In genomic region chr3:89287902-89288520, GRCh38 we compare ENCODE assay signal across 39 cellular contexts.
"Had no signal": no experiment of that assay in that cellular context is flagged by ENCODE, and none has a peak within 500 bp of the region (broad histone marks: within the 10 kb centered on the region; RNA-seq: fewer than 3 reads in every experiment).

No MANE protein-coding gene starts in this region.

- H3K27me3 ChIP-seq: ascending aorta, body of pancreas, brain microvascular endothelial cell, breast epithelium, cardiac muscle cell had no signal

- H3K4me3 ChIP-seq: ascending aorta, body of pancreas, breast epithelium, cardiac muscle cell had no signal

- H3K27ac ChIP-seq: ascending aorta, body of pancreas, brain microvascular endothelial cell, breast epithelium, cardiac muscle cell had no signal

- H3K9me3 ChIP-seq: ascending aorta, body of pancreas, breast epithelium had no signal

- FAIRE-seq: astrocyte, bronchial epithelial cell had no signal

- H3K4me1 ChIP-seq: ascending aorta, body of pancreas, breast epithelium had no signal

- H3K4me3 Mint-ChIP-seq: activated naive CD4-positive, alpha-beta T cell treated with anti-CD3 and anti-CD28 coated beads for 36 hours; activated naive CD4-positive, alpha-beta T cell treated with anti-CD3 and anti-CD28 coated beads, Interleukin-2, amount 10 ng/mL, durations not matched to agents 7 days and 5 days; activated naive CD4-positive, alpha-beta T cell treated with anti-CD3 and anti-CD28 coated beads, Interleukin-2, amount 50 U/mL, for 24 hours; activated naive CD8-positive, alpha-beta T cell; activated naive CD8-positive, alpha-beta T cell treated with anti-CD3 and anti-CD28 coated beads for 36 hours; activated naive CD8-positive, alpha-beta T cell treated with anti-CD3 and anti-CD28 coated beads, Interleukin-2, amount 10 ng/mL, durations not matched to agents 7 days and 5 days; activated naive CD8-positive, alpha-beta T cell treated with anti-CD3 and anti-CD28 coated beads, Interleukin-2, amount 50 U/mL, for 24 hours; activated T-cell treated with anti-CD3 and anti-CD28 coated beads, Interleukin-2, amount 50 U/mL, for 24 hours; activated T-cell treated with anti-CD3 and anti-CD28 coated beads, Interleukin-2, amount 50 U/mL, for 4 hours; activated T-cell treated with anti-CD3 and anti-CD28 coated beads, Interleukin-2, amount 50 U/mL, for 72 hours; activated T-helper 1 cell treated with anti-CD3 and anti-CD28 coated beads, Interleukin-12 subunit alpha, Interleukin-12 subunit beta, Interleukin-2, Interleukin-4 antibody, amounts not matched to agents 30 ng/mL and 10 ng/mL and 1 ng/mL, durations not matched to agents 14 hours and 24 hours and 36 hours; activated T-helper 17 cell treated with anti-CD3 and anti-CD28 coated beads, Interleukin-2, amount 50 U/mL, for 72 hours; brain; central memory CD8-positive, alpha-beta T cell had no signal

- H3K27me3 Mint-ChIP-seq: activated naive CD4-positive, alpha-beta T cell treated with anti-CD3 and anti-CD28 coated beads, Interleukin-2, amount 10 ng/mL, durations not matched to agents 7 days and 5 days; activated naive CD4-positive, alpha-beta T cell treated with anti-CD3 and anti-CD28 coated beads, Interleukin-2, amount 50 U/mL, for 24 hours; activated naive CD8-positive, alpha-beta T cell; activated naive CD8-positive, alpha-beta T cell treated with anti-CD3 and anti-CD28 coated beads for 36 hours; activated naive CD8-positive, alpha-beta T cell treated with anti-CD3 and anti-CD28 coated beads, Interleukin-2, amount 10 ng/mL, durations not matched to agents 7 days and 5 days; activated naive CD8-positive, alpha-beta T cell treated with anti-CD3 and anti-CD28 coated beads, Interleukin-2, amount 50 U/mL, for 24 hours; activated T-cell treated with anti-CD3 and anti-CD28 coated beads, Interleukin-2, amount 50 U/mL, for 24 hours; activated T-helper 17 cell treated with anti-CD3 and anti-CD28 coated beads, Interleukin-2, amount 50 U/mL, for 72 hours; brain; central memory CD8-positive, alpha-beta T cell had no signal

- H3K36me3 Mint-ChIP-seq: activated naive CD4-positive, alpha-beta T cell treated with anti-CD3 and anti-CD28 coated beads, Interleukin-2, amount 10 ng/mL, durations not matched to agents 7 days and 5 days; activated naive CD4-positive, alpha-beta T cell treated with anti-CD3 and anti-CD28 coated beads, Interleukin-2, amount 50 U/mL, for 24 hours; activated naive CD8-positive, alpha-beta T cell; activated naive CD8-positive, alpha-beta T cell treated with anti-CD3 and anti-CD28 coated beads for 36 hours; activated naive CD8-positive, alpha-beta T cell treated with anti-CD3 and anti-CD28 coated beads, Interleukin-2, amount 10 ng/mL, durations not matched to agents 7 days and 5 days had no signal

- DNase-seq: activated effector memory CD4-positive, alpha-beta T cell treated with anti-CD3 and anti-CD28 coated beads, Interleukin-2, amount 50 U/mL, for 16 hours; activated effector memory CD4-positive, alpha-beta T cell treated with Interleukin-2 at 50 U/mL for 16 hours; activated gamma-delta T cell; activated gamma-delta T cell treated with Interleukin-2 at 50 U/mL for 16 hours; activated naive CD4-positive, alpha-beta T cell; activated naive CD4-positive, alpha-beta T cell treated with anti-CD3 and anti-CD28 coated beads for 36 hours; activated naive CD4-positive, alpha-beta T cell treated with anti-CD3 and anti-CD28 coated beads, Interleukin-2, amount 10 ng/mL, durations not matched to agents 7 days and 5 days; activated naive CD4-positive, alpha-beta T cell treated with anti-CD3 and anti-CD28 coated beads, Interleukin-2, amount 50 U/mL, for 16 hours; activated naive CD4-positive, alpha-beta T cell treated with Interleukin-2 at 50 U/mL for 16 hours; activated naive CD8-positive, alpha-beta T cell treated with anti-CD3 and anti-CD28 coated beads for 36 hours; activated naive CD8-positive, alpha-beta T cell treated with anti-CD3 and anti-CD28 coated beads, Interleukin-2, amount 10 ng/mL, durations not matched to agents 7 days and 5 days; activated naive CD8-positive, alpha-beta T cell treated with anti-CD3 and anti-CD28 coated beads, Interleukin-2, amount 50 U/mL, for 24 hours; activated T-cell treated with anti-CD3 and anti-CD28 coated beads, Interleukin-2, amount 50 U/mL, for 1 hour; activated T-cell treated with anti-CD3 and anti-CD28 coated beads, Interleukin-2, amount 50 U/mL, for 24 hours; activated T-cell treated with anti-CD3 and anti-CD28 coated beads, Interleukin-2, amount 50 U/mL, for 4 hours; activated T-cell treated with anti-CD3 and anti-CD28 coated beads, Interleukin-2, amount 50 U/mL, for 48 hours; activated T-cell treated with anti-CD3 and anti-CD28 coated beads, Interleukin-2, amount 50 U/mL, for 72 hours; amniotic stem cell; amygdala; anterior cingulate cortex; aorta; body of pancreas; brain microvascular endothelial cell; caudate nucleus; central memory CD4-positive, alpha-beta T cell; cerebellar nuclear complex had no signal

- H3K27ac Mint-ChIP-seq: activated naive CD4-positive, alpha-beta T cell treated with anti-CD3 and anti-CD28 coated beads for 36 hours; activated naive CD4-positive, alpha-beta T cell treated with anti-CD3 and anti-CD28 coated beads, Interleukin-2, amount 10 ng/mL, durations not matched to agents 7 days and 5 days; activated naive CD4-positive, alpha-beta T cell treated with anti-CD3 and anti-CD28 coated beads, Interleukin-2, amount 50 U/mL, for 24 hours; activated naive CD4-positive, alpha-beta T cell treated with anti-CD3 and anti-CD28 coated beads, Interleukin-2, amount 50 U/mL, for 72 hours; activated naive CD8-positive, alpha-beta T cell; activated naive CD8-positive, alpha-beta T cell treated with anti-CD3 and anti-CD28 coated beads for 36 hours; activated naive CD8-positive, alpha-beta T cell treated with anti-CD3 and anti-CD28 coated beads, Interleukin-2, amount 10 ng/mL, durations not matched to agents 7 days and 5 days; activated naive CD8-positive, alpha-beta T cell treated with anti-CD3 and anti-CD28 coated beads, Interleukin-2, amount 50 U/mL, for 24 hours; activated T-cell treated with anti-CD3 and anti-CD28 coated beads, Interleukin-2, amount 50 U/mL, for 24 hours; activated T-cell treated with anti-CD3 and anti-CD28 coated beads, Interleukin-2, amount 50 U/mL, for 72 hours; activated T-helper 1 cell treated with anti-CD3 and anti-CD28 coated beads, Interleukin-12 subunit alpha, Interleukin-12 subunit beta, Interleukin-2, Interleukin-4 antibody, amounts not matched to agents 30 ng/mL and 10 ng/mL and 1 ng/mL, durations not matched to agents 14 hours and 24 hours and 36 hours; activated T-helper 17 cell treated with anti-CD3 and anti-CD28 coated beads, Interleukin-2, amount 50 U/mL, for 72 hours; activated T-helper 2 cell treated with anti-CD3 and anti-CD28 coated beads, Interferon-gamma antibody, Interleukin-2, Interleukin-4, amounts not matched to agents 10 μg/mL and 5 μg/mL and 100 μg/mL, durations not matched to agents 14 hours and 24 hours and 36 hours; brain had no signal

- ATAC-seq: activated naive CD4-positive, alpha-beta T cell treated with anti-CD3 and anti-CD28 coated beads, Interleukin-2, amount 50 U/mL, for 72 hours; activated naive CD8-positive, alpha-beta T cell treated with anti-CD3 and anti-CD28 coated beads, Interleukin-2, amount 50 U/mL, for 24 hours; activated T-cell treated with anti-CD3 and anti-CD28 coated beads, Interleukin-2, amount 50 U/mL, for 4 hours; activated T-cell treated with anti-CD3 and anti-CD28 coated beads, Interleukin-2, amount 50 U/mL, for 72 hours; activated T-helper 17 cell treated with anti-CD3 and anti-CD28 coated beads, Interleukin-2, amount 50 U/mL, for 72 hours; body of pancreas had no signal

- H3K36me3 ChIP-seq: ascending aorta, brain microvascular endothelial cell, breast epithelium, cardiac muscle cell had no signal

- H3K4me1 Mint-ChIP-seq: activated naive CD4-positive, alpha-beta T cell treated with anti-CD3 and anti-CD28 coated beads, Interleukin-2, amount 10 ng/mL, durations not matched to agents 7 days and 5 days; activated naive CD4-positive, alpha-beta T cell treated with anti-CD3 and anti-CD28 coated beads, Interleukin-2, amount 50 U/mL, for 24 hours; activated naive CD8-positive, alpha-beta T cell treated with anti-CD3 and anti-CD28 coated beads for 36 hours; activated naive CD8-positive, alpha-beta T cell treated with anti-CD3 and anti-CD28 coated beads, Interleukin-2, amount 10 ng/mL, durations not matched to agents 7 days and 5 days; activated naive CD8-positive, alpha-beta T cell treated with anti-CD3 and anti-CD28 coated beads, Interleukin-2, amount 50 U/mL, for 24 hours; activated T-helper 17 cell treated with anti-CD3 and anti-CD28 coated beads, Interleukin-2, amount 50 U/mL, for 72 hours; central memory CD8-positive, alpha-beta T cell had no signal
